ENCODE assay signal across 8 cellular contexts in the genomic region with DNA sequence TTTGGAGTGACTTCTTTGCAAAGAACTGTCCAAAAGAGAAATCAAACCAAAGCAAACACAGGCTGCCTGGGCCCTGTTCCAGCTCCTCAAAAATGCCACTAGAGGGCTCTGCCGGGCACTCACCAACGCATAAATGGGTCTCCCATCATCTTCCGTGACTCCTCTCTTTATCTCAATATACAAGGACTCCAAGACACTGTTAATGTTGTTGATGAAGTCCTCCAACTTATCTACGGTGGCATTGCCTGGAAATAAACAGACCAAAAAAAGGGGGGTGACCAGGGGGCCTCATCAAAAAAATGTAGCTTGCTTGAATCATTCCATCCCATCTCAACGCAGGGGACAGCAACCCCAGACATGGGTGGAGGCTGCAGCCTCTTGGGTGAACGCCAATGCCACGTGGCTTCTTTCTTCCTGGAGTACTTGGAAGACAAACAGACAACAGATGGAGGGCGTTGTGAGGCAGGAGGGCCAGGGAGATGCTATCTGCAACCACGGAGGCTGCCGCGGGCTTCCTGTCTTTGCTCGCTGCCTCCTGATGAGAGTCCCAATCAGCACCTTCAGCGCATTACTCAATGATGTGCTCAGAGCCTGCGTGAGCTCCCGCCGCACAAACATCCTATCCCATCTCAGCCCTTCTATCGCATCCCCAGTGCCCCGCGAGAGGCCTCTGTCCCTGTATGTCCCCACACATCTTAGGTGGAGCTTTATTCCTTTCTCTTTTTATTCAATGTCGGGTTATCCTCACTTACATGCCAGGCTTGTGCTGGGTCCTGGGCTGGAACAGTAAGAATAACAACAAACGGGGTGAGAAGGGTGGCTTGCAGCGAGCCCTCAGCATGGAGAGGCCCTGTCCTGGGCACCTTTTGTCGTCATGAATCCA. TPM values are rescaled to one million over a fixed set of nuclear protein-coding genes. Genes with fewer than 3 reads are reported as not detected.
DNase-seq lines count a peak whose midpoint lies in the region; ATAC-seq and TF ChIP-seq lines count a peak whose summit lies in the region.

No MANE protein-coding gene starts in this region.

- no peak overlapping the region for H3K27ac ChIP-seq in aorta (ENCODE audit: low read depth in 1 of 2, low read length in 2 of 2)

- WGBS in aorta, 2 donors = 56 to 58% methylated on average over 23 of the region's 23 CpGs

- no peaks in the 10 kb centered on the region for H3K9me3 ChIP-seq in aorta (ENCODE audit: control insufficient read depth, low read length)

- intact Hi-C loops in left ventricle myocardium superior (cut with micrococcal nuclease) (no loop called here), aorta (cut with DNase I) (loop anchor here (2.0 to 10.0 kb wide), 4 partner anchors 100 to 222 kb away; no protein-coding TSS in a partner anchor)

- peak; percentile 72 for DNase-seq in GDM1 (lab: John Stamatoyannopoulos, UW)
- DNase-seq in NCI-H1436 treated with DMSO at 0.1 percent for 48 hours (lab: John Stamatoyannopoulos, UW) = peak; percentile 33
- DNase-seq in T-helper 9 cell = peak; percentile 89
- DNase-seq in anterior cingulate cortex (lab: John Stamatoyannopoulos, UW) = peak in 54 of 58 donors; percentile 16 to 84 (median 50)
- DNase-seq in left ventricle myocardium superior = peak; percentile 90
- no peak for DNase-seq in retinal pigment epithelial cell (ENCODE audit: low read depth)
- peak; percentile 92 to 94 for DNase-seq in aorta

- H3K4me1 ChIP-seq in aorta (ENCODE audit: control insufficient read depth in 1 of 2, insufficient read depth in 2 of 2, low read length in 2 of 2) = no peaks in the 10 kb centered on the region

- ATAC-seq in left ventricle myocardium superior (peak; percentile 75), aorta (ENCODE audit: low FRiP score) (peak; percentile 85), GM21447 (IDR thresholded peaks at IDR 0.05; ENCODE audit: unreplicated experiment) (no peak)

- H3K4me3 ChIP-seq in retinal pigment epithelial cell (ENCODE audit: low read length) (no peak overlapping the region), aorta (ENCODE audit: low read length in 2 of 2) (no peak overlapping the region)

- no peaks in the 10 kb centered on the region for H3K36me3 ChIP-seq in aorta (ENCODE audit: control insufficient read depth in 1 of 2, insufficient read depth in 2 of 2, low read length in 1 of 2)

- no peaks in the 10 kb centered on the region for H3K27me3 ChIP-seq in aorta (ENCODE audit: control insufficient read depth in 1 of 2, insufficient read depth in 2 of 2, low read length in 1 of 2)

- TF ChIP-seq CTCF in retinal pigment epithelial cell (conservative IDR thresholded peaks at IDR 0.05; ENCODE audit: low read depth, low read length) = peak; percentile 92

RNA-seq across cellular contexts. Expression of gene KDM8, which starts 32.0 kb away (rescaled TPM):
- total RNA-seq in left ventricle myocardium superior (3.7 TPM), aorta (1 to 10 TPM; 4.3 to 5.6 TPM)
- 1 to 10 TPM; 7.0 to 7.4 TPM for polyA plus RNA-seq in aorta

RNA-seq across cellular contexts. Expression of gene NSMCE1, which starts 33.3 kb away (rescaled TPM):
- total RNA-seq in left ventricle myocardium superior (34.2 TPM), aorta (10 to 100 TPM; 34.6 to 39.1 TPM)
- polyA plus RNA-seq in aorta = 10 to 100 TPM; 71.0 to 74.2 TPM
